1 cellular context compared by ENCODE assay signal in genomic region chr11:8032576-8033311, GRCh38.
TF ChIP-seq lines count a peak whose summit lies in the region.

No MANE protein-coding gene starts in this region.

TF ChIP-seq in SK-N-SH treated with all-trans-retinoic acid at 6 μM for 48 hours, 23 proteins besides CTCF, POLR2A, EP300 and RAD21 (continued from another document):
- TF ChIP-seq TSHZ2 (CRISPR knock-in tag; IDR thresholded peaks at IDR 0.05) (no peak), ZNF8 (CRISPR knock-in tag; IDR thresholded peaks at IDR 0.05) (no peak)
TF ChIP-seq in SK-N-SH treated with all-trans-retinoic acid at 6 μM for 48 hours: peak in this region for 0.
